Comparison of ENCODE assay signal across 8 cellular contexts in genomic region chr7:127504715-127505114, GRCh38.
DNase-seq lines count a peak whose midpoint lies in the region; ATAC-seq lines count a peak whose summit lies in the region.

No MANE protein-coding gene starts in this region.

- H3K27ac Mint-ChIP-seq in activated naive CD4-positive, alpha-beta T cell treated with anti-CD3 and anti-CD28 coated beads for 36 hours, result no peak overlapping the region

- H3K4me3 ChIP-seq in Karpas-422 (ENCODE audit: low read length), result no peak overlapping the region

- no peak overlapping the region for H3K27ac ChIP-seq in Karpas-422 (ENCODE audit: low read length)

- H3K4me1 ChIP-seq in Karpas-422 (ENCODE audit: low read length), result no peaks in the 10 kb centered on the region

- no peaks in the 10 kb centered on the region for H3K36me3 Mint-ChIP-seq in activated naive CD4-positive, alpha-beta T cell treated with anti-CD3 and anti-CD28 coated beads for 36 hours (ENCODE audit: low read depth)

- peaks cover 4% of the 10 kb centered on the region for H3K27me3 Mint-ChIP-seq in activated naive CD4-positive, alpha-beta T cell treated with anti-CD3 and anti-CD28 coated beads for 36 hours (ENCODE audit: low read depth)

- H3K4me2 ChIP-seq in Karpas-422 (ENCODE audit: low read depth, low read length, poor library complexity, severe bottlenecking), result no peak overlapping the region

- DNase-seq in GM03348 (ENCODE audit: low spot score) (peak; percentile 20), Karpas-422 (peak; percentile 69), left kidney (ENCODE audit: low read depth, low spot score) (peak; percentile 12), NCI-H1092 treated with DMSO at 0.1 percent for 48 hours (lab: John Stamatoyannopoulos, UW) (no peak), NK-92 (lab: John Stamatoyannopoulos, UW; ENCODE audit: unreplicated experiment) (no peak), DMS79 treated with DMSO at 0.1 percent for 48 hours (lab: John Stamatoyannopoulos, UW) (no peak)
- DNase-seq in activated naive CD4-positive, alpha-beta T cell treated with anti-CD3 and anti-CD28 coated beads for 36 hours, result peak; percentile 42

- no peak overlapping the region for H3K9ac ChIP-seq in Karpas-422 (ENCODE audit: low read length)

- CTCF ChIA-PET in activated naive CD4-positive, alpha-beta T cell treated with anti-CD3 and anti-CD28 coated beads for 36 hours (lab: Charles Lee), result interaction anchor here (1.7 kb wide), 1 partner anchor 10 kb away, joined by 7 read pairs; no protein-coding TSS in a partner anchor

- no peaks in the 10 kb centered on the region for H3K27me3 ChIP-seq in Karpas-422 (ENCODE audit: low read length)

- H3K9me3 ChIP-seq in Karpas-422 (ENCODE audit: low read length), result no peaks in the 10 kb centered on the region

- no peaks in the 10 kb centered on the region for H3K4me1 Mint-ChIP-seq in activated naive CD4-positive, alpha-beta T cell treated with anti-CD3 and anti-CD28 coated beads for 36 hours (ENCODE audit: low read depth)

- no peaks in the 10 kb centered on the region for H3K79me2 ChIP-seq in Karpas-422 (ENCODE audit: low read length)

- intact Hi-C loops in activated naive CD4-positive, alpha-beta T cell treated with anti-CD3 and anti-CD28 coated beads for 36 hours (cut with micrococcal nuclease), result loop anchor here (2.0 kb wide), 1 partner anchor 704 kb away; no protein-coding TSS in a partner anchor

- H3K9me3 Mint-ChIP-seq in activated naive CD4-positive, alpha-beta T cell treated with anti-CD3 and anti-CD28 coated beads for 36 hours, result no peaks in the 10 kb centered on the region

- no peak for ATAC-seq in GM21447 (IDR thresholded peaks at IDR 0.05; ENCODE audit: unreplicated experiment)

- H4K20me1 ChIP-seq in Karpas-422 (ENCODE audit: insufficient read depth, low read depth, low read length), result no peaks in the 10 kb centered on the region

- no peaks in the 10 kb centered on the region for H3K9me2 ChIP-seq in Karpas-422 (replicated peaks; ENCODE audit: insufficient read depth, low read length)

- H2AFZ ChIP-seq in Karpas-422 (ENCODE audit: low read length), result no peak overlapping the region

- no peaks in the 10 kb centered on the region for H3K36me3 ChIP-seq in Karpas-422 (ENCODE audit: insufficient read depth, low read length)

- no peak overlapping the region for H3K4me3 Mint-ChIP-seq in activated naive CD4-positive, alpha-beta T cell treated with anti-CD3 and anti-CD28 coated beads for 36 hours

Comparison
In these comparisons a context has a peak if more than half of its experiments do, and no peak if none do; other contexts are left out.
1. DNase-seq: peak in GM03348 (single experiment), Karpas-422 (single experiment), activated naive CD4-positive, alpha-beta T cell treated with anti-CD3 and anti-CD28 coated beads for 36 hours (single experiment) and left kidney (single experiment); none in NCI-H1092 treated with DMSO at 0.1 percent for 48 hours (single experiment), NK-92 (single experiment) and DMS79 treated with DMSO at 0.1 percent for 48 hours (single experiment).